2 cellular contexts compared by ENCODE assay signal in the genomic region with DNA sequence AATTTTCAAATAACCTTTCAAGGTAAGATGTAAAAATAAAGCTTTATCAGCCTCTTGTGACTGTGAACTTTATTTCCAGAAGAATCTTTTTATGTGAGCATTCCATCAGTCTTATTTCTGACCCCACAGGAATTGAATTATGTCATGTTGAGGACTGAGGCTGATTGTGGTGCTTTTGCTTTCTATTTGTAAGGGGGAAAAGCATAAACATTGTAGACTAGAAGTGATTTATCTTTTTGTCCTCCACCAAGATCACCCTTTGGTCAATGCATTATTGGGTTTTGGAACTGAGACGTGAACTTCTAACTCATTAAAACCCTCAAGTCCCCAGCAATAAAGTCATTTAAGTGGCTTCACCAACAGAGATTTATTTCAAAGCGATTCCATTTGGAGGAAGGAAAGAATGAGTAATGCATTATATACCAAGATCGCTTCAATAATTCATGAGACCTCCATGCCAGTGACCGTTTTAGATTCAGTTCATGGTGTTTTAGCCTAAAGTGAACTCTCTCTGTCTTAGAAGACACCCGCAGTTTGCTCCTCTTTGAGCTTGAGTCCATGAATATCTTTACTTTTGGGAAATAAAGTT.
TF ChIP-seq lines count a peak whose summit lies in the region.

No MANE protein-coding gene starts in this region.

TF ChIP-seq in endothelial cell of umbilical vein, 7 proteins besides CTCF, POLR2A, EP300 and RAD21:
- TF ChIP-seq MYC (IDR thresholded peaks at IDR 0.05; ENCODE audit: low read depth, low read length): no peak
- TF ChIP-seq POLR2AphosphoS5 (IDR thresholded peaks at IDR 0.05; ENCODE audit: insufficient read depth, low read depth, low read length): no peak
- TF ChIP-seq FOS (IDR thresholded peaks at IDR 0.05; ENCODE audit: borderline replicate concordance, insufficient read depth, low read length): no peak
- no peak for TF ChIP-seq JUN (IDR thresholded peaks at IDR 0.05; ENCODE audit: borderline replicate concordance, insufficient read depth, insufficient read length, low read depth)

TF ChIP-seq in HepG2, 621 proteins besides CTCF, POLR2A, EP300 and RAD21:
- TF ChIP-seq PRDM4 (CRISPR knock-in tag; IDR thresholded peaks at IDR 0.05; ENCODE audit: borderline replicate concordance) (no peak), SP4 (CRISPR knock-in tag; IDR thresholded peaks at IDR 0.05) (no peak), ZNF776 (CRISPR knock-in tag; IDR thresholded peaks at IDR 0.05) (no peak), MYPOP (CRISPR knock-in tag; IDR thresholded peaks at IDR 0.05) (no peak), POLR2AphosphoS5 (IDR thresholded peaks at IDR 0.05; ENCODE audit: low read depth, low read length) (no peak), ZFP1 (CRISPR knock-in tag; IDR thresholded peaks at IDR 0.05) (no peak), SP5 (CRISPR knock-in tag; IDR thresholded peaks at IDR 0.05; ENCODE audit: borderline replicate concordance, low read depth) (no peak), HNF1B (CRISPR knock-in tag; IDR thresholded peaks at IDR 0.05) (no peak), ARNTL (CRISPR knock-in tag; IDR thresholded peaks at IDR 0.05) (no peak), ZNF430 (CRISPR knock-in tag; IDR thresholded peaks at IDR 0.05) (no peak)
